Comparison of ENCODE assay signal across 39 cellular contexts in the genomic region with DNA sequence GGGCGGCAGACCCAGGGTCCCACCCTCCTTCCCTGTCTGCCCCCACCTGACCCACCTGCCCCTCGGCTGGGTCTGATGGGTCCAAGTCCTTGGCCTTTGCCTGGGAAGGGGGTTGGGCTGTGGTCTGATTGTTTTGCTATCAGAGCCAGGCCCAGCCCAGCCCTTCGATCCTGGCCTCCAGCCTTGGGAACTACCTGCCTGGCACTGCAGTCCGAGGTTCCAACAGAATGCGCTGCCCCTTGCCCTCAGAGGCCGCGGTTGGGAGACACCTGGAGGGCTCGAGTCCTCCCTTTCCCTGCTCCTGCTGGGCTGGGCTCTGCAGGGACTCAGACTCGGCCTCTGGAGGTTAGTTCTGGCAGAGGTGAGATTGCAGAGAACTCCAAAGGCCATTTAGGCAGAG. TPM values are rescaled to one million over a fixed set of nuclear protein-coding genes. Genes with fewer than 3 reads are reported as not detected.
"Had no signal": no experiment of that assay in that cellular context is flagged by ENCODE, and none has a peak within 500 bp of the region (broad histone marks: within the 10 kb centered on the region; RNA-seq: fewer than 3 reads in every experiment).

No MANE protein-coding gene starts in this region.

- H3K27me3 Mint-ChIP-seq: activated naive CD8-positive, alpha-beta T cell; effector memory CD8-positive, alpha-beta T cell; stimulated activated naive B cell treated with anti-CD40 and anti-IgM and Interleukin-4, amounts not matched to agents 10 μg/mL and 1 μg/mL and 100 μg/mL, for 72 hours; T-helper 17 cell had no signal

- H3K4me2 ChIP-seq: smooth muscle cell had no signal

- H3K27me3 ChIP-seq: pancreas, upper lobe of right lung had no signal

- H3K27ac ChIP-seq: coronary artery, dorsolateral prefrontal cortex, gastroesophageal sphincter, lower lobe of right lung, pancreas, prostate gland, sigmoid colon, stomach, tibial artery, upper lobe of right lung, WERI-Rb-1 had no signal

- H3K9me3 Mint-ChIP-seq: effector memory CD8-positive, alpha-beta T cell; nephron progenitor cell; stimulated activated naive B cell treated with anti-CD40 and anti-IgM and Interleukin-4, amounts not matched to agents 10 μg/mL and 1 μg/mL and 100 μg/mL, for 72 hours had no signal

- H3K4me1 ChIP-seq: pancreas, prostate gland had no signal

- H3K36me3 ChIP-seq: gastroesophageal sphincter, lower lobe of right lung, pancreas, prostate gland, sigmoid colon, stomach, tibial artery, upper lobe of right lung, WERI-Rb-1 had no signal

- H3K4me3 ChIP-seq: coronary artery, dorsolateral prefrontal cortex, gastroesophageal sphincter, lower lobe of right lung, pancreas, prostate gland, sigmoid colon, smooth muscle cell, stomach, tibial artery, upper lobe of right lung had no signal

- H3K36me3 Mint-ChIP-seq: activated naive CD8-positive, alpha-beta T cell; stimulated activated naive B cell treated with anti-CD40 and anti-IgM and Interleukin-4, amounts not matched to agents 10 μg/mL and 1 μg/mL and 100 μg/mL, for 72 hours had no signal

- H3K27ac Mint-ChIP-seq: activated naive CD8-positive, alpha-beta T cell; effector memory CD8-positive, alpha-beta T cell; nephron progenitor cell; stimulated activated naive B cell treated with anti-CD40 and anti-IgM and Interleukin-4, amounts not matched to agents 10 μg/mL and 1 μg/mL and 100 μg/mL, for 72 hours; T-helper 17 cell had no signal

- ATAC-seq: activated CD4-positive, CD25-positive, alpha-beta regulatory T cell treated with anti-CD3 and anti-CD28 coated beads, Interleukin-2, amount 50 U/mL, for 24 hours; effector memory CD8-positive, alpha-beta T cell; gastroesophageal sphincter; left cardiac atrium; lower lobe of right lung; stimulated activated naive B cell treated with anti-CD40 and anti-IgM and Interleukin-4, amounts not matched to agents 10 μg/mL and 1 μg/mL and 100 μg/mL, for 72 hours; T-helper 17 cell; upper lobe of right lung had no signal

- FAIRE-seq: endothelial cell of umbilical vein, keratinocyte, pancreas had no signal

- H3K4me3 Mint-ChIP-seq: activated naive CD8-positive, alpha-beta T cell; effector memory CD8-positive, alpha-beta T cell; nephron progenitor cell; stimulated activated naive B cell treated with anti-CD40 and anti-IgM and Interleukin-4, amounts not matched to agents 10 μg/mL and 1 μg/mL and 100 μg/mL, for 72 hours; T-helper 17 cell had no signal

- DNase-seq: activated CD4-positive, alpha-beta T cell treated with anti-CD3 and anti-CD28 coated beads for 48 hours; activated CD4-positive, alpha-beta T cell treated with anti-CD3 and anti-CD28 coated beads, Interleukin-2, amount 50 U/mL, for 48 hours; activated CD8-positive, alpha-beta memory T cell treated with anti-CD3 and anti-CD28 coated beads for 24 hours; activated effector memory CD4-positive, alpha-beta T cell treated with Interleukin-2 at 50 U/mL for 16 hours; activated naive CD4-positive, alpha-beta T cell treated with Interleukin-2 at 50 U/mL for 16 hours; anterior cingulate cortex; cerebellar nuclear complex; dorsolateral prefrontal cortex; effector memory CD8-positive, alpha-beta T cell; hippocampal formation; left cardiac atrium; lower lobe of right lung; mesenchymal stem cell; nephron progenitor cell; nucleus accumbens; pancreas; retina; sigmoid colon; stimulated activated CD4-positive, alpha-beta T cell treated with anti-CD3 and anti-CD28 coated beads, Interleukin-1b, Interleukin-23, amount 100 ng/mL, for 48 hours; stimulated activated CD4-positive, alpha-beta T cell treated with anti-CD3 and anti-CD28 coated beads, Interleukin-4, amount 100 ng/mL, for 4 hours; stimulated activated CD8-positive, alpha-beta memory T cell treated with anti-CD3 and anti-CD28 coated beads, Interleukin-4, amount 100 ng/mL, for 48 hours; stimulated activated naive B cell treated with anti-CD40 and anti-IgM and Interleukin-4, amounts not matched to agents 10 μg/mL and 1 μg/mL and 100 μg/mL, for 72 hours; stomach; T-helper 17 cell; T1000; tibial artery; upper lobe of right lung; WERI-Rb-1 had no signal

- H3K9me3 ChIP-seq: gastroesophageal sphincter, lower lobe of right lung, pancreas, prostate gland, sigmoid colon, stomach, tibial artery, upper lobe of right lung had no signal

RNA-seq across cellular contexts. Expression of a gene that starts 1.6 kb away (rescaled TPM):
- total RNA-seq: endothelial cell of umbilical vein, fibroblast of lung, fibroblast of villous mesenchyme, gastroesophageal sphincter, left cardiac atrium, lower lobe of right lung, myocyte, pancreas, prostate gland, sigmoid colon, smooth muscle cell, T-helper 17 cell, upper lobe of right lung had no signal
- polyA plus RNA-seq: endothelial cell of umbilical vein, fibroblast of lung, keratinocyte, stomach had no signal
